1 cellular context compared by ENCODE assay signal in genomic region chr15:68229386-68230156, GRCh38.
TF ChIP-seq lines count a peak whose summit lies in the region.

CLN6 (minus strand) TSS chr15:68229728; CDS start chr15:68229584, 144 bp downstream.

TF ChIP-seq in H1, 55 proteins besides CTCF, POLR2A, EP300 and RAD21:
- TF ChIP-seq YY1 (IDR thresholded peaks at IDR 0.05; ENCODE audit: low read depth, low read length) (0 out of 2 replicates have a peak, but pooled peaks have one; percentile 45), CREB1 (IDR thresholded peaks at IDR 0.05) (no peak; the same call in 1 of the 2 replicates), TAF7 (optimal IDR thresholded peaks at IDR 0.05; ENCODE audit: borderline replicate concordance, low read depth, low read length) (peak; percentile 69), SIN3A (conservative IDR thresholded peaks at IDR 0.05 in 1 of 2, IDR thresholded peaks at IDR 0.05 in 1 of 2; ENCODE audit: low read depth in 1 of 2, low read length in 2 of 2) (peak in 1 of 2 experiments; percentile 48; a peak in 2 of 4 replicates), CBX5 (IDR thresholded peaks at IDR 0.05; ENCODE audit: low read depth, low read length) (no peak), GABPA (IDR thresholded peaks at IDR 0.05; ENCODE audit: borderline replicate concordance, insufficient read depth, low read length) (no peak), ASH2L (IDR thresholded peaks at IDR 0.05; ENCODE audit: low read length) (peak; percentile 84), SP1 (IDR thresholded peaks at IDR 0.05; ENCODE audit: low read depth, low read length) (no peak), TBP (IDR thresholded peaks at IDR 0.05; ENCODE audit: low read depth, low read length) (peak; percentile 56; the same call in 1 of the 2 replicates), SUZ12 (IDR thresholded peaks at IDR 0.05; ENCODE audit: low read length) (no peak), ATF3 (IDR thresholded peaks at IDR 0.05; ENCODE audit: insufficient read depth, low read depth, low read length) (0 out of 2 replicates have a peak, but pooled peaks have one; percentile 5), RXRA (IDR thresholded peaks at IDR 0.05; ENCODE audit: insufficient read depth, low read depth, low read length) (no peak), TEAD4 (IDR thresholded peaks at IDR 0.05; ENCODE audit: low read depth, low read length) (0 out of 2 replicates have a peak, but pooled peaks have one; percentile 0), POLR2AphosphoS5 (IDR thresholded peaks at IDR 0.05; ENCODE audit: low read depth, low read length) (0 out of 2 replicates have a peak, but pooled peaks have one; percentile 68), KDM4A (IDR thresholded peaks at IDR 0.05; ENCODE audit: low read depth, low read length, severe bottlenecking) (peak; percentile 86), PHF8 (conservative IDR thresholded peaks at IDR 0.05; ENCODE audit: low read depth, low read length) (peak; percentile 95), TAF1 (IDR thresholded peaks at IDR 0.05; ENCODE audit: low read depth, low read length) (peak; percentile 81), E2F6 (IDR thresholded peaks at IDR 0.05) (peak; percentile 97; the same call in 1 of the 2 replicates), JUN (IDR thresholded peaks at IDR 0.05; ENCODE audit: low read depth, low read length) (peak; percentile 69; the same call in 1 of the 2 replicates)
- TF ChIP-seq, protein P1, sequence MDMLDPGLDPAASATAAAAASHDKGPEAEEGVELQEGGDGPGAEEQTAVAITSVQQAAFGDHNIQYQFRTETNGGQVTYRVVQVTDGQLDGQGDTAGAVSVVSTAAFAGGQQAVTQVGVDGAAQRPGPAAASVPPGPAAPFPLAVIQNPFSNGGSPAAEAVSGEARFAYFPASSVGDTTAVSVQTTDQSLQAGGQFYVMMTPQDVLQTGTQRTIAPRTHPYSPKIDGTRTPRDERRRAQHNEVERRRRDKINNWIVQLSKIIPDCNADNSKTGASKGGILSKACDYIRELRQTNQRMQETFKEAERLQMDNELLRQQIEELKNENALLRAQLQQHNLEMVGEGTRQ (IDR thresholded peaks at IDR 0.05; ENCODE audit: low read length), result peak; percentile 78
- TF ChIP-seq, protein P2, sequence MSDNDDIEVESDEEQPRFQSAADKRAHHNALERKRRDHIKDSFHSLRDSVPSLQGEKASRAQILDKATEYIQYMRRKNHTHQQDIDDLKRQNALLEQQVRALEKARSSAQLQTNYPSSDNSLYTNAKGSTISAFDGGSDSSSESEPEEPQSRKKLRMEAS (IDR thresholded peaks at IDR 0.05), result peak; percentile 97
